ENCODE assay signal across 7 cellular contexts in the genomic region with DNA sequence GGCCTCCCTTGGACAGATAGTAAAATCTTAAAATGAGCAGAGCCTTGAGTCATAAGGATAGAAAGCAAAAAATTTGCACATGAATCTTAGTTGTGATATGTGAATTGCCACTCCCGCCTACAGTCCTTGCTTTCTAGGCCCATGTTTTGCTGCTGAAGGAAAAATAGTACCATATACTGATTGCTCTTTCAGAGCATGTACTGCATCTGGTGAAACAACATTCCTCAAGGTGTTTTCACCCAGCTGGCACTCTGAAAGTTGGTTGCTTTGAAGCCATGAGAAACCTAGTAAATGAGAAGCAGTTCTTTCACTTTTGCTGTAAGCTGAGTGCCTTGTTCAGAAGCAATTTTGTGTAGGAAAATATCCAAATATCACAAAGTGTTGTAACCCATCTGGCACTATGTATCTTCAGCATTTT. TPM values are rescaled to one million over a fixed set of nuclear protein-coding genes. Genes with fewer than 3 reads are reported as not detected.
DNase-seq lines count a peak whose midpoint lies in the region; ATAC-seq and TF ChIP-seq lines count a peak whose summit lies in the region.

No MANE protein-coding gene starts in this region.

- no peaks in the 10 kb centered on the region for H3K9me3 Mint-ChIP-seq in naive thymus-derived CD8-positive, alpha-beta T cell

- peaks cover 68% of the 10 kb centered on the region for H3K36me3 ChIP-seq in RWPE2 (ENCODE audit: low read depth)
- H3K36me3 ChIP-seq in prostate gland: no peaks in the 10 kb centered on the region
- peaks cover 5 to 76% (median 66%) of the 10 kb centered on the region in 4 donors for H3K36me3 ChIP-seq in stomach

- DNase-seq in RWPE2 (ENCODE audit: low spot score) (no peak), prostate gland (ENCODE audit: low spot score) (peak; percentile 26), cerebellar cortex (ENCODE audit: low spot score) (no peak), stomach (no peak)
- DNase-seq in naive thymus-derived CD8-positive, alpha-beta T cell: no peak

- TF ChIP-seq POLR2A in prostate gland (IDR thresholded peaks at IDR 0.05): no peak
- TF ChIP-seq POLR2A in stomach (IDR thresholded peaks at IDR 0.05): no peak

- H3K27me3 ChIP-seq in RWPE2 (ENCODE audit: insufficient read depth, poor library complexity, severe bottlenecking) (no peaks in the 10 kb centered on the region), prostate gland (replicated peaks; ENCODE audit: insufficient read depth) (no peaks in the 10 kb centered on the region), stomach (no peaks in the 10 kb centered on the region)

- intact Hi-C loops in prostate gland (cut with DNase I): no loop called here
- intact Hi-C loops in stomach (cut with DNase I; ENCODE audit: low total_unique reads): no loop called here

- no peaks in the 10 kb centered on the region for H3K27me3 Mint-ChIP-seq in naive thymus-derived CD8-positive, alpha-beta T cell

- H3K27ac ChIP-seq in RWPE2 (ENCODE audit: poor library complexity, severe bottlenecking) (no peak overlapping the region), prostate gland (peak overlapping the region; percentile 10 to 19), stomach (no peak overlapping the region)

- peak overlapping the region in 1 of 10 donors; percentile 18 for H3K4me3 Mint-ChIP-seq in naive thymus-derived CD8-positive, alpha-beta T cell

- ATAC-seq in GM19035 (IDR thresholded peaks at IDR 0.05; ENCODE audit: unreplicated experiment): peak; percentile 68
- peak; percentile 74 for ATAC-seq in HG02571 (IDR thresholded peaks at IDR 0.05; ENCODE audit: unreplicated experiment)
- ATAC-seq in RWPE2 (ENCODE audit: low read depth): peak; percentile 31; the same call in 2 of the 3 replicates
- ATAC-seq in naive thymus-derived CD8-positive, alpha-beta T cell: no peak

- H3K4me3 ChIP-seq in RWPE2 (ENCODE audit: severe bottlenecking) (no peak overlapping the region), prostate gland (no peak overlapping the region), stomach (no peak overlapping the region)

- H3K4me1 Mint-ChIP-seq in naive thymus-derived CD8-positive, alpha-beta T cell: peaks cover 19 to 46% (median 31%) of the 10 kb centered on the region in 4 donors

- POLR2A ChIA-PET in naive thymus-derived CD8-positive, alpha-beta T cell (lab: Charles Lee): no interaction called here

- TF ChIP-seq EP300 in stomach (IDR thresholded peaks at IDR 0.05): no peak

- H3K9me3 ChIP-seq in RWPE2 (ENCODE audit: severe bottlenecking) (no peaks in the 10 kb centered on the region), prostate gland (no peaks in the 10 kb centered on the region), stomach (no peaks in the 10 kb centered on the region)

- peak overlapping the region in 5 of 10 donors; percentile 40 to 78 (median 55) for H3K27ac Mint-ChIP-seq in naive thymus-derived CD8-positive, alpha-beta T cell

- no peaks in the 10 kb centered on the region for H3K4me1 ChIP-seq in RWPE2 (ENCODE audit: insufficient read depth, poor library complexity, severe bottlenecking)
- no peaks in the 10 kb centered on the region for H3K4me1 ChIP-seq in prostate gland (replicated peaks)
- H3K4me1 ChIP-seq in stomach: peaks cover 7 to 61% (median 28%) of the 10 kb centered on the region in 4 donors

- TF ChIP-seq CTCF in RWPE2 (IDR thresholded peaks at IDR 0.05; ENCODE audit: poor library complexity, severe bottlenecking): no peak
- no peak for TF ChIP-seq CTCF in prostate gland (IDR thresholded peaks at IDR 0.05)
- no peak for TF ChIP-seq CTCF in stomach (IDR thresholded peaks at IDR 0.05)

- WGBS in prostate gland: 45% methylated on average over 1 of the region's 1 CpG
- 66 to 88% (median 70%) methylated on average over 1 of the region's 1 CpG for WGBS in stomach, 5 donors

- peaks cover 5 to 76% (median 10%) of the 10 kb centered on the region in 3 donors for H3K36me3 Mint-ChIP-seq in naive thymus-derived CD8-positive, alpha-beta T cell

RNA-seq across cellular contexts. Expression of gene CDC37L1, which starts 10.3 kb away (rescaled TPM):
- total RNA-seq in prostate gland (10 to 100 TPM; 29.2 to 37.7 TPM), stomach (10 to 100 TPM in 4 of 5 donors, 1 to 10 TPM in 1; 3.5 to 56.7 (median 23.7) TPM)
- total RNA-seq in naive thymus-derived CD8-positive, alpha-beta T cell: 10 to 100 TPM; 28.7 to 29.5 TPM
- polyA plus RNA-seq in naive thymus-derived CD8-positive, alpha-beta T cell: 10 to 100 TPM; 18.5 to 19.2 (median 19.1) TPM
- 10 to 100 TPM in 2 of 3 donors, 1 to 10 TPM in 1; 8.1 to 20.3 (median 11.8) TPM for polyA plus RNA-seq in stomach

RNA-seq across cellular contexts. Expression of gene SPATA6L, which starts 23.4 kb away (rescaled TPM):
- 1 to 10 TPM; 3.1 to 6.2 TPM for total RNA-seq in prostate gland
- total RNA-seq in naive thymus-derived CD8-positive, alpha-beta T cell: 1 to 10 TPM; 5.2 to 5.8 TPM
- polyA plus RNA-seq in naive thymus-derived CD8-positive, alpha-beta T cell: 1 to 10 TPM in 2 of 3 donors, not detected in 1; 1.5 to 2.6 TPM
- 10 to 100 TPM in 2 of 5 donors, 1 to 10 TPM in 3; 5.4 to 32.7 (median 8.8) TPM for total RNA-seq in stomach
- polyA plus RNA-seq in stomach: 1 to 10 TPM; 2.3 to 4.8 (median 4.0) TPM

RNA-seq across cellular contexts. Expression of gene PLPP6, which starts 27.6 kb away (rescaled TPM):
- total RNA-seq in prostate gland: 10 to 100 TPM; 15.6 to 32.5 TPM
- 10 to 100 TPM; 22.5 to 23.6 TPM for total RNA-seq in naive thymus-derived CD8-positive, alpha-beta T cell
- 1 to 10 TPM; 4.9 to 6.1 (median 5.8) TPM for polyA plus RNA-seq in naive thymus-derived CD8-positive, alpha-beta T cell
- total RNA-seq in stomach: 10 to 100 TPM in 1 of 5 donors, 1 to 10 TPM in 3, not detected in 1; 6.7 to 11.0 (median 8.1) TPM
- polyA plus RNA-seq in stomach: 1 to 10 TPM; 3.5 to 6.6 (median 5.2) TPM

RNA-seq across cellular contexts. Expression of gene AK3, which starts 51.3 kb away (rescaled TPM):
- 10 to 100 TPM; 44.8 to 74.3 TPM for total RNA-seq in prostate gland
- 10 to 100 TPM; 29.0 to 37.4 TPM for total RNA-seq in naive thymus-derived CD8-positive, alpha-beta T cell
- polyA plus RNA-seq in naive thymus-derived CD8-positive, alpha-beta T cell: 10 to 100 TPM; 41.6 to 58.8 (median 46.1) TPM
- total RNA-seq in stomach: 100 to 1,000 TPM in 1 of 5 donors, 10 to 100 TPM in 4; 26.1 to 108 (median 73.5) TPM
- polyA plus RNA-seq in stomach: 10 to 100 TPM; 33.9 to 64.0 (median 49.9) TPM

Comparison
In these comparisons a context has a peak if more than half of its experiments do, and no peak if none do; other contexts are left out.
1. ATAC-seq: peak in GM19035 (single experiment), HG02571 (single experiment) and RWPE2 (single experiment); none in naive thymus-derived CD8-positive, alpha-beta T cell (0 of 2).
2. H3K27ac ChIP-seq: peak in prostate gland (2 of 2); none in RWPE2 (single experiment) and stomach (0 of 5).